15 cellular contexts compared by ENCODE assay signal in genomic region chr6:30926644-30927043, GRCh38. TPM values are rescaled to one million over a fixed set of nuclear protein-coding genes. Genes with fewer than 3 reads are reported as not detected.
DNase-seq lines count a peak whose midpoint lies in the region; ATAC-seq and TF ChIP-seq lines count a peak whose summit lies in the region.
"Had no signal": no experiment of that assay in that cellular context is flagged by ENCODE, and none has a peak within 500 bp of the region (broad histone marks: within the 10 kb centered on the region; RNA-seq: fewer than 3 reads in every experiment).

No MANE protein-coding gene starts in this region.

- ATAC-seq in HG03354 (IDR thresholded peaks at IDR 0.05; ENCODE audit: poor library complexity, severe bottlenecking, unreplicated experiment) (no peak), HG02981 (IDR thresholded peaks at IDR 0.05; ENCODE audit: unreplicated experiment) (no peak), GM18868 (IDR thresholded peaks at IDR 0.05; ENCODE audit: unreplicated experiment) (no peak)
- ATAC-seq: activated T-helper 17 cell treated with anti-CD3 and anti-CD28 coated beads, Interleukin-2, amount 50 U/mL, for 72 hours had no signal

- peaks cover 0 to 14% (median 0%) of the 10 kb centered on the region in 3 donors for H3K4me1 ChIP-seq in esophagus squamous epithelium
- no peaks in the 10 kb centered on the region for H3K4me1 ChIP-seq in MM.1S (ENCODE audit: low read length)
- H3K4me1 ChIP-seq: uterus had no signal

- H3K4me2 ChIP-seq in MM.1S (ENCODE audit: low read depth, low read length) = no peak overlapping the region

- peaks cover 0 to 6% (median 0%) of the 10 kb centered on the region in 3 donors for H3K9me3 ChIP-seq in esophagus squamous epithelium
- H3K9me3 ChIP-seq in MM.1S (replicated peaks; ENCODE audit: insufficient read depth, low read length) = no peaks in the 10 kb centered on the region
- H3K9me3 ChIP-seq: uterus had no signal

- DNase-seq in AG08396 (ENCODE audit: low spot score) (peak; percentile 33), NCI-H226 (peak; percentile 58), esophagus squamous epithelium (lab: John Stamatoyannopoulos, UW) (no peak), myocyte (ENCODE audit: low read depth) (peak; percentile 37), MM.1S (no peak)
- DNase-seq: erythroblast, NCI-H1048, NCI-H446, uterus had no signal

- no peaks in the 10 kb centered on the region for H4K20me1 ChIP-seq in MM.1S (ENCODE audit: insufficient read depth, low read length)

- no peaks in the 10 kb centered on the region for H3K9me2 ChIP-seq in MM.1S (replicated peaks; ENCODE audit: insufficient read depth, low read length)

- no peak overlapping the region for H3K9ac ChIP-seq in MM.1S (ENCODE audit: low read length)

- no peaks in the 10 kb centered on the region for H3K79me2 ChIP-seq in MM.1S (ENCODE audit: low read length)

- no peaks in the 10 kb centered on the region for H3F3A ChIP-seq in MM.1S (ENCODE audit: insufficient read depth, low read length)

- TF ChIP-seq CTCF in esophagus squamous epithelium (IDR thresholded peaks at IDR 0.05) (no peak), MM.1S (IDR thresholded peaks at IDR 0.05; ENCODE audit: low read length) (no peak)

- no peak overlapping the region for H2AFZ ChIP-seq in MM.1S (ENCODE audit: low read length)

- intact Hi-C loops in esophagus squamous epithelium (cut with DNase I) = no loop called here

- no peak for TF ChIP-seq POLR2A in esophagus squamous epithelium (IDR thresholded peaks at IDR 0.05)

- H3K27me3 ChIP-seq in esophagus squamous epithelium (no peaks in the 10 kb centered on the region), MM.1S (replicated peaks; ENCODE audit: insufficient read depth, low read length) (no peaks in the 10 kb centered on the region)
- H3K27me3 ChIP-seq: cardiac muscle cell, uterus had no signal

- H3K27ac ChIP-seq in esophagus squamous epithelium = peak overlapping the region; percentile 58 to 79 (median 66)
- H3K27ac ChIP-seq in MM.1S (ENCODE audit: low read length) = no peak overlapping the region
- H3K27ac ChIP-seq: cardiac muscle cell had no signal

- H3K36me3 ChIP-seq in esophagus squamous epithelium (peaks cover 16 to 54% (median 33%) of the 10 kb centered on the region in 3 donors), MM.1S (replicated peaks; ENCODE audit: insufficient read depth, low read length) (no peaks in the 10 kb centered on the region)
- H3K36me3 ChIP-seq: uterus had no signal

- WGBS in esophagus squamous epithelium, 2 donors = 67 to 90% methylated on average over 3 to 4 of the region's 4 CpGs

- H3K4me3 ChIP-seq in esophagus squamous epithelium (no peak overlapping the region), MM.1S (ENCODE audit: low read length) (no peak overlapping the region)
- H3K4me3 ChIP-seq: cardiac muscle cell, uterus had no signal

RNA-seq across cellular contexts. Expression of gene SFTA2, which starts 5.3 kb away (rescaled TPM):
- total RNA-seq in esophagus squamous epithelium = 10 to 100 TPM in 1 of 4 donors, 1 to 10 TPM in 3; 2.0 to 31.7 (median 6.4) TPM
- not detected in 2 replicates for total RNA-seq in myocyte
- not detected for polyA plus RNA-seq in myocyte (2012)
- total RNA-seq: activated T-helper 17 cell treated with anti-CD3 and anti-CD28 coated beads, Interleukin-2, amount 50 U/mL, for 72 hours; cardiac muscle cell; T-helper 2 cell treated with Interferon-gamma antibody and Interleukin-4, amounts not matched to agents 100 ng/mL and 5 ng/mL, for 36 hours had no signal

RNA-seq across cellular contexts. Expression of gene VARS2, which starts 12.6 kb away (rescaled TPM):
- total RNA-seq in esophagus squamous epithelium = 10 to 100 TPM; 23.5 to 61.9 (median 33.0) TPM
- 21.3 and 21.7 TPM in 2 replicates for total RNA-seq in myocyte
- polyA plus RNA-seq in myocyte (2012) = 27.1 TPM

RNA-seq across cellular contexts. Expression of gene MUCL3, which starts 14.1 kb away (rescaled TPM):
- total RNA-seq in esophagus squamous epithelium (1 to 10 TPM in 2 of 4 donors, under 1 TPM in 2; 0.21 to 8.3 (median 2.4) TPM), myocyte (not detected in 2 replicates)
- polyA plus RNA-seq in myocyte (2012) = not detected
- total RNA-seq: activated T-helper 17 cell treated with anti-CD3 and anti-CD28 coated beads, Interleukin-2, amount 50 U/mL, for 72 hours; cardiac muscle cell; T-helper 2 cell treated with Interferon-gamma antibody and Interleukin-4, amounts not matched to agents 100 ng/mL and 5 ng/mL, for 36 hours had no signal
- polyA plus RNA-seq: cardiac muscle cell had no signal

RNA-seq across cellular contexts. Expression of gene GTF2H4, which starts 18.6 kb away (rescaled TPM):
- total RNA-seq in esophagus squamous epithelium (10 to 100 TPM; 10.3 to 26.7 (median 12.4) TPM), myocyte (5.5 and 7.3 TPM in 2 replicates)
- 22.9 TPM for polyA plus RNA-seq in myocyte (2012)

RNA-seq across cellular contexts. Expression of gene DDR1, which starts 42.3 kb away (rescaled TPM):
- 100 to 1,000 TPM; 131 to 261 (median 140) TPM for total RNA-seq in esophagus squamous epithelium
- total RNA-seq in myocyte = 88.6 and 89.0 TPM in 2 replicates
- 78.7 TPM for polyA plus RNA-seq in myocyte (2012)

Comparison
In these comparisons a context has a peak if more than half of its experiments do, and no peak if none do; other contexts are left out.
1. DNase-seq: peak in AG08396 (single experiment), NCI-H226 (single experiment) and myocyte (single experiment); none in esophagus squamous epithelium (single experiment) and MM.1S (single experiment).